16 cellular contexts compared by ENCODE assay signal in the genomic region with DNA sequence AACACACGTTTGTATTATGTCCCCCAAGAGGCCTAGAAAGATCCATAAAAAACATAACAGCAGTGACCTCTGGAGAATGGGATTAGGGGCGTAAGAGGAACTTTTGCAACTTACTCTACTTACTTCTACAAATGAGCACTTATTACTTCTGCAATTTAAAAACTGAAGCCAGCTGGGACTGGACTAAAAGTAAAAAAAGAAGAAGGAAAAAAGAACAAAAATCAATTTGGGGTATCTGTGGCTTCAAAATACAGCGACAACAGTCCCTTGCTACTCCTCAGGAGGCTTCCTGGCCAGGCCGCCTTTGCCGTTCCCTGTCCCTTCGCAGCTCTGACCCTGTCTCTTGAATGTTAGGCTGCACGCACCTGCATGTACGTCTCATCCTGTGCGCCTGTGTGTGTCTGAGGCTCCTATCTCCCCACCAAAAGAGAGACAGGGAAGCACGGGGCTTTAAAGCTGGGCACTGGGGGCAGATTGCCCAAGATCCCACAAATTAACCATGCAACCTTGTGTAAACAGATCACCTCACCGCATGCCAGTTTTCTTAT. TPM values are rescaled to one million over a fixed set of nuclear protein-coding genes. Genes with fewer than 3 reads are reported as not detected.
A peak's percentile ranks its signal among the peaks of the same experiment; 100 is the strongest.
DNase-seq lines count a peak whose midpoint lies in the region; ATAC-seq lines count a peak whose summit lies in the region.
"Had no signal": no experiment of that assay in that cellular context is flagged by ENCODE, and none has a peak within 500 bp of the region (broad histone marks: within the 10 kb centered on the region; RNA-seq: fewer than 3 reads in every experiment).

No MANE protein-coding gene starts in this region.

- peak overlapping the region; percentile 33 for H3K27ac ChIP-seq in skeletal muscle tissue (ENCODE audit: low read depth, low read length)

- H3K4me1 ChIP-seq in skeletal muscle tissue (ENCODE audit: control insufficient read depth in 3 of 3, insufficient read depth in 3 of 3, low read length in 3 of 3) = peaks cover 29 to 48% (median 37%) of the 10 kb centered on the region in 3 donors

- H3K27ac Mint-ChIP-seq in activated T-cell treated with anti-CD3 and anti-CD28 coated beads, Interleukin-2, amount 50 U/mL, for 72 hours = peak overlapping the region; percentile 82
- H3K27ac Mint-ChIP-seq in dendritic cell treated with granulocyte-macrophage colony-stimulating factor and Interleukin-4, amounts not matched to agents 40 ng/mL and 50 ng/mL, for 4 days = peak overlapping the region; percentile 91
- H3K27ac Mint-ChIP-seq: activated B cell treated with CpG ODN at 0.5 μM for 24 hours, progenitor cell of endocrine pancreas had no signal

- H3K27me3 Mint-ChIP-seq in activated T-cell treated with anti-CD3 and anti-CD28 coated beads, Interleukin-2, amount 50 U/mL, for 72 hours (ENCODE audit: low read depth) = no peaks in the 10 kb centered on the region
- H3K27me3 Mint-ChIP-seq in dendritic cell treated with granulocyte-macrophage colony-stimulating factor and Interleukin-4, amounts not matched to agents 40 ng/mL and 50 ng/mL, for 4 days = no peaks in the 10 kb centered on the region
- H3K27me3 Mint-ChIP-seq: activated B cell treated with CpG ODN at 0.5 μM for 24 hours; CD4-positive, alpha-beta memory T cell; central memory CD8-positive, alpha-beta T cell; progenitor cell of endocrine pancreas had no signal

- peaks cover 4 to 27% of the 10 kb centered on the region in 2 donors for H3K36me3 Mint-ChIP-seq in activated T-cell treated with anti-CD3 and anti-CD28 coated beads, Interleukin-2, amount 50 U/mL, for 72 hours (ENCODE audit: insufficient read depth in 2 of 2)
- peaks cover 82% of the 10 kb centered on the region for H3K36me3 Mint-ChIP-seq in dendritic cell treated with granulocyte-macrophage colony-stimulating factor and Interleukin-4, amounts not matched to agents 40 ng/mL and 50 ng/mL, for 4 days (ENCODE audit: low read depth)

- intact Hi-C loops in dendritic cell treated with granulocyte-macrophage colony-stimulating factor and Interleukin-4, amounts not matched to agents 40 ng/mL and 50 ng/mL, for 4 days (cut with micrococcal nuclease) = no loop called here

- peaks cover 28% of the 10 kb centered on the region for H3K4me1 Mint-ChIP-seq in activated T-cell treated with anti-CD3 and anti-CD28 coated beads, Interleukin-2, amount 50 U/mL, for 72 hours (ENCODE audit: low read depth)
- H3K4me1 Mint-ChIP-seq in dendritic cell treated with granulocyte-macrophage colony-stimulating factor and Interleukin-4, amounts not matched to agents 40 ng/mL and 50 ng/mL, for 4 days (ENCODE audit: low read depth) = peaks cover 87% of the 10 kb centered on the region

- H3K27me3 ChIP-seq in skeletal muscle tissue (ENCODE audit: control insufficient read depth in 3 of 3, insufficient read depth in 3 of 3, low read length in 3 of 3) = no peaks in the 10 kb centered on the region

- no peak overlapping the region for H3K9ac ChIP-seq in skeletal muscle tissue (ENCODE audit: low read depth in 1 of 3, low read length in 3 of 3)

- peaks cover 70 to 74% (median 71%) of the 10 kb centered on the region in 3 donors for H3K36me3 ChIP-seq in skeletal muscle tissue (ENCODE audit: control insufficient read depth in 3 of 3, insufficient read depth in 3 of 3, low read length in 3 of 3)

- DNase-seq in activated T-cell treated with anti-CD3 and anti-CD28 coated beads, Interleukin-2, amount 50 U/mL, for 72 hours = no peak
- DNase-seq in activated T-cell treated with anti-CD3 and anti-CD28 coated beads for 4 hours (no peak), MV-4-11 (lab: John Stamatoyannopoulos, UW) (peak; percentile 99), NCI-H748 (lab: John Stamatoyannopoulos, UW; ENCODE audit: unreplicated experiment) (no peak)
- DNase-seq: activated B cell treated with CpG ODN at 0.5 μM for 24 hours; CD4-positive, alpha-beta memory T cell; DMS79 treated with DMSO at 0.1 percent for 48 hours; NCI-H1694; NCI-H345; stimulated activated naive CD4-positive, alpha-beta T cell treated with Interleukin-2 at 50 U/mL for 16 hours had no signal

- peak overlapping the region in 1 of 3 donors; percentile 6 for H3K4me3 ChIP-seq in skeletal muscle tissue (ENCODE audit: low read length in 3 of 3)

- no peak for ATAC-seq in activated T-cell treated with anti-CD3 and anti-CD28 coated beads, Interleukin-2, amount 50 U/mL, for 72 hours (replicated peaks in 1 of 2)
- ATAC-seq in GM21423 (IDR thresholded peaks at IDR 0.05; ENCODE audit: unreplicated experiment) = no peak
- ATAC-seq in HG03175 (IDR thresholded peaks at IDR 0.05; ENCODE audit: unreplicated experiment) = no peak

- no peaks in the 10 kb centered on the region for H3K9me3 ChIP-seq in skeletal muscle tissue (ENCODE audit: control insufficient read depth in 3 of 3, low read length in 3 of 3)

- H3K4me3 Mint-ChIP-seq in activated T-cell treated with anti-CD3 and anti-CD28 coated beads, Interleukin-2, amount 50 U/mL, for 72 hours = no peak overlapping the region
- peak overlapping the region; percentile 68 for H3K4me3 Mint-ChIP-seq in dendritic cell treated with granulocyte-macrophage colony-stimulating factor and Interleukin-4, amounts not matched to agents 40 ng/mL and 50 ng/mL, for 4 days
- H3K4me3 Mint-ChIP-seq: activated B cell treated with CpG ODN at 0.5 μM for 24 hours; CD4-positive, alpha-beta memory T cell; central memory CD8-positive, alpha-beta T cell had no signal

- no peaks in the 10 kb centered on the region for H3K9me3 Mint-ChIP-seq in activated T-cell treated with anti-CD3 and anti-CD28 coated beads, Interleukin-2, amount 50 U/mL, for 72 hours
- H3K9me3 Mint-ChIP-seq in dendritic cell treated with granulocyte-macrophage colony-stimulating factor and Interleukin-4, amounts not matched to agents 40 ng/mL and 50 ng/mL, for 4 days = no peaks in the 10 kb centered on the region
- H3K9me3 Mint-ChIP-seq: activated B cell treated with CpG ODN at 0.5 μM for 24 hours; central memory CD8-positive, alpha-beta T cell had no signal

RNA-seq across cellular contexts. Expression of gene FKRP, which starts 12.1 kb away (rescaled TPM):
- 10 to 100 TPM; 15.1 to 18.0 TPM for total RNA-seq in activated T-cell treated with anti-CD3 and anti-CD28 coated beads, Interleukin-2, amount 50 U/mL, for 72 hours
- 5.7 TPM for total RNA-seq in skeletal muscle tissue

RNA-seq across cellular contexts. Expression of gene STRN4, which starts 12.5 kb away (rescaled TPM):
- 10 to 100 TPM; 79.0 to 85.2 TPM for total RNA-seq in activated T-cell treated with anti-CD3 and anti-CD28 coated beads, Interleukin-2, amount 50 U/mL, for 72 hours
- total RNA-seq in skeletal muscle tissue = 28.2 TPM

RNA-seq across cellular contexts. Expression of gene PRKD2, which starts 16.9 kb away (rescaled TPM):
- 10 to 100 TPM; 82.0 to 92.9 TPM for total RNA-seq in activated T-cell treated with anti-CD3 and anti-CD28 coated beads, Interleukin-2, amount 50 U/mL, for 72 hours
- 13.6 TPM for total RNA-seq in skeletal muscle tissue

RNA-seq across cellular contexts. Expression of gene SLC1A5, which starts 54.6 kb away (rescaled TPM):
- total RNA-seq in activated T-cell treated with anti-CD3 and anti-CD28 coated beads, Interleukin-2, amount 50 U/mL, for 72 hours = 100 to 1,000 TPM; 364 to 374 TPM
- total RNA-seq in skeletal muscle tissue = 24.5 TPM
